Comparison of ENCODE assay signal across 15 cellular contexts in genomic region chr5:78508231-78508765, GRCh38.
A peak's percentile ranks its signal among the peaks of the same experiment; 100 is the strongest.
DNase-seq lines count a peak whose midpoint lies in the region; ATAC-seq, FAIRE-seq and TF ChIP-seq lines count a peak whose summit lies in the region.
"Had no signal": no experiment of that assay in that cellular context is flagged by ENCODE, and none has a peak within 500 bp of the region (broad histone marks: within the 10 kb centered on the region; RNA-seq: fewer than 3 reads in every experiment).

No MANE protein-coding gene starts in this region.

- TF ChIP-seq CTCF in cardiac muscle cell (IDR thresholded peaks at IDR 0.05; ENCODE audit: low read depth, low read length) (no peak), ascending aorta (IDR thresholded peaks at IDR 0.05) (no peak), upper lobe of left lung (IDR thresholded peaks at IDR 0.05) (no peak), D721Med (IDR thresholded peaks at IDR 0.05; ENCODE audit: insufficient read depth, missing control alignments) (no peak)

- no peak for ATAC-seq in Right ventricle myocardium inferior
- no peak for ATAC-seq in upper lobe of left lung (ENCODE audit: low FRiP score in 2 of 2)

- H3K27ac ChIP-seq in cardiac muscle cell (peak overlapping the region; percentile 87), ascending aorta (peak overlapping the region; percentile 7 to 35), upper lobe of left lung (peak overlapping the region; percentile 57 to 86 (median 77))
- H3K27ac ChIP-seq: neural progenitor cell, VCaP had no signal

- 37 to 44% methylated on average over 3 of the region's 3 CpGs for WGBS in upper lobe of left lung, 2 donors

- no peaks in the 10 kb centered on the region for H3K36me3 ChIP-seq in cardiac muscle cell
- H3K36me3 ChIP-seq in ascending aorta: no peaks in the 10 kb centered on the region
- no peaks in the 10 kb centered on the region for H3K36me3 ChIP-seq in upper lobe of left lung
- H3K36me3 ChIP-seq: neural progenitor cell had no signal

- peak in 1 of 4 donors; percentile 25 for TF ChIP-seq POLR2A in upper lobe of left lung (IDR thresholded peaks at IDR 0.05)

- H3K4me3 ChIP-seq in cardiac muscle cell: peak overlapping the region; percentile 2
- peak overlapping the region in 1 of 2 donors; percentile 24 for H3K4me3 ChIP-seq in ascending aorta
- peak overlapping the region in 3 of 4 donors; percentile 45 to 69 (median 64) for H3K4me3 ChIP-seq in upper lobe of left lung
- H3K4me3 ChIP-seq: neural progenitor cell had no signal

- FAIRE-seq in D721Med (lab: Jason Lieb, UNC): no peak

- H3K9me3 ChIP-seq in cardiac muscle cell (ENCODE audit: low read depth) (no peaks in the 10 kb centered on the region), ascending aorta (no peaks in the 10 kb centered on the region), upper lobe of left lung (no peaks in the 10 kb centered on the region)

- H3K4me1 ChIP-seq in cardiac muscle cell (ENCODE audit: low read depth) (peaks cover 95% of the 10 kb centered on the region), ascending aorta (peaks cover 0 to 30% of the 10 kb centered on the region in 2 donors), upper lobe of left lung (peaks cover 31 to 41% (median 38%) of the 10 kb centered on the region in 4 donors)

- no peak for TF ChIP-seq EP300 in upper lobe of left lung (IDR thresholded peaks at IDR 0.05)

- intact Hi-C loops in Right ventricle myocardium inferior (cut with DNase I) (no loop called here), ascending aorta (cut with DNase I) (loop anchor here (5.0 kb wide), 1 partner anchor 146 kb away; the partner anchor contains the start of gene SCAMP1)

- peak; percentile 50 to 61 for DNase-seq in cardiac muscle cell (ENCODE audit: low read depth in 1 of 2, low spot score in 1 of 2)
- no peak for DNase-seq in Right ventricle myocardium inferior (ENCODE audit: missing footprints)
- no peak for DNase-seq in ascending aorta (ENCODE audit: low spot score in 2 of 2)
- peak; percentile 38 for DNase-seq in medulla oblongata (ENCODE audit: extremely low spot score)
- no peak for DNase-seq in upper lobe of left lung
- no peak for DNase-seq in D721Med (ENCODE audit: insufficient read length, low spot score)
- DNase-seq in NCI-H524 treated with DMSO at 0.1 percent for 48 hours (lab: John Stamatoyannopoulos, UW): no peak
- no peak for DNase-seq in amniotic stem cell (lab: John Stamatoyannopoulos, UW)
- DNase-seq: activated effector memory CD4-positive, alpha-beta T cell treated with Interleukin-2 at 50 U/mL for 16 hours; AML-193; NCI-H187 treated with DMSO at 0.1 percent for 48 hours; RPMI8226; stimulated activated naive CD4-positive, alpha-beta T cell treated with Interleukin-2 at 50 U/mL for 16 hours had no signal

- H3K27me3 ChIP-seq in cardiac muscle cell (no peaks in the 10 kb centered on the region), ascending aorta (no peaks in the 10 kb centered on the region), upper lobe of left lung (no peaks in the 10 kb centered on the region)

Comparison
In these comparisons a context has a peak if more than half of its experiments do, and no peak if none do; other contexts are left out.
1. DNase-seq: peak in cardiac muscle cell (2 of 2) and medulla oblongata (single experiment); none in Right ventricle myocardium inferior (single experiment), ascending aorta (0 of 2), upper lobe of left lung (0 of 2), D721Med (single experiment), NCI-H524 treated with DMSO at 0.1 percent for 48 hours (single experiment) and amniotic stem cell (single experiment).
2. H3K27ac ChIP-seq: peak in every context shown above with its lines; median percentile 87 in cardiac muscle cell; 77 in upper lobe of left lung; 21 in ascending aorta.